ENCODE assay signal across 16 cellular contexts in genomic region chr13:109371066-109371465, GRCh38.
A peak's percentile ranks its signal among the peaks of the same experiment; 100 is the strongest.
DNase-seq lines count a peak whose midpoint lies in the region; ATAC-seq and TF ChIP-seq lines count a peak whose summit lies in the region.
"Had no signal": no experiment of that assay in that cellular context is flagged by ENCODE, and none has a peak within 500 bp of the region (broad histone marks: within the 10 kb centered on the region; RNA-seq: fewer than 3 reads in every experiment).

No MANE protein-coding gene starts in this region.

- in situ Hi-C loops in gastrocnemius medialis (cut with MboI; ENCODE audit: low sequenced_read_pairs in 4 of 4) = no loop called here

- H3K27me3 Mint-ChIP-seq in GM23338 (ENCODE audit: insufficient read depth, low read depth, poor library complexity) = peaks cover 4% of the 10 kb centered on the region

- TF ChIP-seq CTCF in GM23338 (conservative IDR thresholded peaks at IDR 0.05; ENCODE audit: low read depth in 2 of 2) (no peak), esophagus muscularis mucosa (IDR thresholded peaks at IDR 0.05) (no peak), gastrocnemius medialis (IDR thresholded peaks at IDR 0.05 in 4 of 5, conservative IDR thresholded peaks at IDR 0.05 in 1 of 5) (no peak)

- no peaks in the 10 kb centered on the region for H3K27me3 ChIP-seq in GM23338 (ENCODE audit: insufficient read depth)
- no peaks in the 10 kb centered on the region for H3K27me3 ChIP-seq in esophagus muscularis mucosa
- peaks cover 0 to 3% (median 0%) of the 10 kb centered on the region in 3 donors for H3K27me3 ChIP-seq in gastrocnemius medialis

- H3K36me3 ChIP-seq in GM23338 (ENCODE audit: insufficient read depth) = no peaks in the 10 kb centered on the region
- H3K36me3 ChIP-seq in esophagus muscularis mucosa = no peaks in the 10 kb centered on the region
- no peaks in the 10 kb centered on the region for H3K36me3 ChIP-seq in gastrocnemius medialis

- DNase-seq in DMS53 (lab: John Stamatoyannopoulos, UW) (peak; percentile 56), GM23338 (ENCODE audit: low spot score) (no peak), esophagus muscularis mucosa (ENCODE audit: extremely low spot score) (peak; percentile 87), retina (peak; percentile 57), cerebellar nuclear complex (lab: John Stamatoyannopoulos, UW) (no peak), gastrocnemius medialis (no peak), 8988T (no peak)
- DNase-seq: C1 segment of cervical spinal cord; CD4-positive, alpha-beta memory T cell; COR-L47; DMS153; DMS79 treated with DMSO at 0.1 percent for 48 hours; GF-D8; GM23248; H9 had no signal

- H3K4me2 ChIP-seq in GM23338 = no peak overlapping the region

- intact Hi-C loops in esophagus muscularis mucosa (cut with DNase I) (no loop called here), gastrocnemius medialis (cut with DNase I; ENCODE audit: low total_unique reads) (no loop called here)

- peak overlapping the region; percentile 80 for H2AFZ ChIP-seq in GM23338
- H2AFZ ChIP-seq: GM23248 had no signal

- no peak overlapping the region for H3K27ac Mint-ChIP-seq in GM23338
- H3K27ac Mint-ChIP-seq: CD4-positive, alpha-beta memory T cell had no signal

- no peak for TF ChIP-seq EP300 in esophagus muscularis mucosa (IDR thresholded peaks at IDR 0.05)

- no peak overlapping the region for H3K4me3 Mint-ChIP-seq in GM23338
- H3K4me3 Mint-ChIP-seq: CD4-positive, alpha-beta memory T cell; H9 had no signal

- 66% methylated on average over 8 of the region's 8 CpGs for WGBS in esophagus muscularis mucosa

- no peak for TF ChIP-seq POLR2A in esophagus muscularis mucosa (IDR thresholded peaks at IDR 0.05; ENCODE audit: low read depth)
- TF ChIP-seq POLR2A in gastrocnemius medialis (IDR thresholded peaks at IDR 0.05) = no peak

- H3K4me1 ChIP-seq in GM23338 (ENCODE audit: insufficient read depth) (no peaks in the 10 kb centered on the region), esophagus muscularis mucosa (peaks cover 0 to 12% (median 2%) of the 10 kb centered on the region in 4 donors), gastrocnemius medialis (no peaks in the 10 kb centered on the region)

- H3K4me3 ChIP-seq in GM23338 = no peak overlapping the region
- H3K4me3 ChIP-seq in esophagus muscularis mucosa = no peak overlapping the region
- H3K4me3 ChIP-seq in gastrocnemius medialis = no peak overlapping the region
- H3K4me3 ChIP-seq: GM23248 had no signal

- H3K9me3 ChIP-seq in esophagus muscularis mucosa (no peaks in the 10 kb centered on the region), gastrocnemius medialis (no peaks in the 10 kb centered on the region)

- no peaks in the 10 kb centered on the region for H4K20me1 ChIP-seq in GM23338 (replicated peaks; ENCODE audit: insufficient read depth)

- no peaks in the 10 kb centered on the region for H3K9me3 Mint-ChIP-seq in GM23338

- peaks cover 12% of the 10 kb centered on the region for H3K4me1 Mint-ChIP-seq in GM23338
- H3K4me1 Mint-ChIP-seq: CD4-positive, alpha-beta memory T cell had no signal

- H3F3A ChIP-seq in GM23338 (replicated peaks; ENCODE audit: low read depth) = no peaks in the 10 kb centered on the region

- H3K9me2 ChIP-seq in GM23338 (ENCODE audit: insufficient read depth) = no peaks in the 10 kb centered on the region

- H3K27ac ChIP-seq in GM23338 (ENCODE audit: low read depth) (no peak overlapping the region), esophagus muscularis mucosa (replicated peaks in 1 of 4) (no peak overlapping the region), gastrocnemius medialis (no peak overlapping the region)
- H3K27ac ChIP-seq: GM23248 had no signal

- no peak for ATAC-seq in GM23338
- ATAC-seq in gastrocnemius medialis = no peak
- ATAC-seq: HCT116 had no signal

- no peaks in the 10 kb centered on the region for H3K79me2 ChIP-seq in GM23338 (replicated peaks; ENCODE audit: insufficient read depth)

- no peaks in the 10 kb centered on the region for H3K36me3 Mint-ChIP-seq in GM23338 (ENCODE audit: low read depth)
- H3K36me3 Mint-ChIP-seq: CD4-positive, alpha-beta memory T cell had no signal

TF ChIP-seq in GM23338, 12 proteins besides CTCF, POLR2A, EP300 and RAD21 (continues in another document):
- TF ChIP-seq JUNB (IDR thresholded peaks at IDR 0.05; ENCODE audit: unreplicated experiment) (no peak), REST (IDR thresholded peaks at IDR 0.05; ENCODE audit: unreplicated experiment) (no peak), POLR2AphosphoS5 (IDR thresholded peaks at IDR 0.05; ENCODE audit: low read depth) (no peak), ETS1 (IDR thresholded peaks at IDR 0.05) (no peak), STAT1 (IDR thresholded peaks at IDR 0.05; ENCODE audit: unreplicated experiment) (no peak), CREB1 (CRISPR knock-in tag; IDR thresholded peaks at IDR 0.05; ENCODE audit: low read depth) (no peak), ZNF331 (CRISPR knock-in tag; IDR thresholded peaks at IDR 0.05; ENCODE audit: low read depth) (no peak), ZNF114 (CRISPR knock-in tag; IDR thresholded peaks at IDR 0.05) (no peak), EZH2 (IDR thresholded peaks at IDR 0.05; ENCODE audit: low read depth, unreplicated experiment) (no peak), NANOG (IDR thresholded peaks at IDR 0.05; ENCODE audit: borderline replicate concordance) (no peak)

Comparison
In these comparisons a context has a peak if more than half of its experiments do, and no peak if none do; other contexts are left out.
1. DNase-seq: peak in DMS53 (single experiment), esophagus muscularis mucosa (single experiment) and retina (single experiment); none in GM23338 (single experiment), cerebellar nuclear complex (0 of 2), gastrocnemius medialis (0 of 2) and 8988T (single experiment).